10 cellular contexts compared by ENCODE assay signal in genomic region chr5:175873090-175873454, GRCh38. TPM values are rescaled to one million over a fixed set of nuclear protein-coding genes. Genes with fewer than 3 reads are reported as not detected.
DNase-seq lines count a peak whose midpoint lies in the region; ATAC-seq and TF ChIP-seq lines count a peak whose summit lies in the region.
"Had no signal": no experiment of that assay in that cellular context is flagged by ENCODE, and none has a peak within 500 bp of the region (broad histone marks: within the 10 kb centered on the region; RNA-seq: fewer than 3 reads in every experiment).

No MANE protein-coding gene starts in this region.

- H3K27ac ChIP-seq in left ventricle myocardium inferior (replicated peaks) = no peak overlapping the region

- H3K9me3 ChIP-seq in MG63 (no peaks in the 10 kb centered on the region), left ventricle myocardium inferior (replicated peaks) (no peaks in the 10 kb centered on the region)

- no peak overlapping the region for H3K27ac Mint-ChIP-seq in neural crest cell (ENCODE audit: unreplicated experiment)
- H3K27ac Mint-ChIP-seq: T-helper 1 cell treated with Interleukin-12 subunit alpha and Interleukin-12 subunit beta and Interleukin-4 antibody, amounts not matched to agents 30 μg/mL and 1 μg/mL, for 36 hours had no signal

- DNase-seq in NCI-H1436 (lab: John Stamatoyannopoulos, UW) (peak; percentile 14), NCI-H1436 treated with DMSO at 0.1 percent for 48 hours (lab: John Stamatoyannopoulos, UW) (no peak), MG63 (peak; percentile 31), anterior cingulate cortex (lab: John Stamatoyannopoulos, UW) (peak in 33 of 58 donors; percentile 2 to 82 (median 28)), neural crest cell (ENCODE audit: low read depth, low spot score) (peak; percentile 51), UCSD-AML1 (lab: John Stamatoyannopoulos, UW; ENCODE audit: unreplicated experiment) (no peak), left ventricle myocardium inferior (no peak)
- DNase-seq: AML-193 had no signal

- peaks cover 8% of the 10 kb centered on the region for H3K4me1 Mint-ChIP-seq in neural crest cell

- H3K4me3 Mint-ChIP-seq in neural crest cell = peak overlapping the region; percentile 32
- H3K4me3 Mint-ChIP-seq: T-helper 1 cell treated with Interleukin-12 subunit alpha and Interleukin-12 subunit beta and Interleukin-4 antibody, amounts not matched to agents 30 μg/mL and 1 μg/mL, for 36 hours had no signal

- H3K36me3 Mint-ChIP-seq in neural crest cell (ENCODE audit: low read depth) = no peaks in the 10 kb centered on the region

- no peak overlapping the region for H3K4me3 ChIP-seq in MG63
- no peak overlapping the region for H3K4me3 ChIP-seq in left ventricle myocardium inferior

- peaks cover 79% of the 10 kb centered on the region for H3K27me3 Mint-ChIP-seq in neural crest cell (ENCODE audit: low read depth)

- no peaks in the 10 kb centered on the region for H3K9me3 Mint-ChIP-seq in neural crest cell
- H3K9me3 Mint-ChIP-seq: T-helper 1 cell treated with Interleukin-12 subunit alpha and Interleukin-12 subunit beta and Interleukin-4 antibody, amounts not matched to agents 30 μg/mL and 1 μg/mL, for 36 hours had no signal

- intact Hi-C loops in left ventricle myocardium inferior (cut with micrococcal nuclease) = no loop called here

- no peak for ATAC-seq in HG03520 (IDR thresholded peaks at IDR 0.05; ENCODE audit: unreplicated experiment)

- H3K36me3 ChIP-seq in MG63 = no peaks in the 10 kb centered on the region
- no peaks in the 10 kb centered on the region for H3K36me3 ChIP-seq in left ventricle myocardium inferior

- H3K27me3 ChIP-seq in MG63 (peaks cover 19% of the 10 kb centered on the region), left ventricle myocardium inferior (ENCODE audit: low read depth) (peaks cover 88% of the 10 kb centered on the region)

- TF ChIP-seq CTCF in neural crest cell (conservative IDR thresholded peaks at IDR 0.05) = peak; percentile 45
- no peak for TF ChIP-seq CTCF in left ventricle myocardium inferior (IDR thresholded peaks at IDR 0.05; ENCODE audit: borderline replicate concordance)

- peaks cover 14% of the 10 kb centered on the region for H3K4me1 ChIP-seq in left ventricle myocardium inferior

RNA-seq across cellular contexts. Expression of gene CPLX2, which starts 1.7 kb away (rescaled TPM):
- total RNA-seq in MG63 (2014; rRNA removed; shearing (Covaris generic); ENCODE audit: low replicate concordance) = not detected in 2 replicates
- 9.4 and 9.9 TPM in 2 replicates for total RNA-seq in neural crest cell
- total RNA-seq in left ventricle myocardium inferior = not detected

Comparison
In these comparisons a context has a peak if more than half of its experiments do, and no peak if none do; other contexts are left out.
1. DNase-seq: peak in NCI-H1436 (single experiment), MG63 (single experiment), anterior cingulate cortex (33 of 58) and neural crest cell (single experiment); none in NCI-H1436 treated with DMSO at 0.1 percent for 48 hours (single experiment), UCSD-AML1 (single experiment) and left ventricle myocardium inferior (single experiment).
2. RNA of gene CPLX2, which starts 1.7 kb away (total RNA-seq): 9.4 to 9.9 TPM in neural crest cell; not detected in MG63 and not detected in left ventricle myocardium inferior (single experiment); every median in the first group is over 10 times any median in the second.